In genomic region chr15:95018888-95019545, GRCh38 we compare ENCODE assay signal across 8 cellular contexts.
DNase-seq lines count a peak whose midpoint lies in the region; ATAC-seq and TF ChIP-seq lines count a peak whose summit lies in the region.

No MANE protein-coding gene starts in this region.

- peaks cover 0 to 6% (median 3%) of the 10 kb centered on the region in 3 donors for H3K27me3 Mint-ChIP-seq in immature natural killer cell (ENCODE audit: low read depth in 3 of 3)
- no peaks in the 10 kb centered on the region for H3K27me3 Mint-ChIP-seq in progenitor cell of endocrine pancreas

- no peak for ATAC-seq in GM19455 (IDR thresholded peaks at IDR 0.05; ENCODE audit: unreplicated experiment)

- H3K4me1 Mint-ChIP-seq in immature natural killer cell (no peaks in the 10 kb centered on the region), progenitor cell of endocrine pancreas (ENCODE audit: low read depth) (no peaks in the 10 kb centered on the region)

- no peak overlapping the region for H3K27ac ChIP-seq in HEK293 (ENCODE audit: extremely low read depth, low read depth, low read length)

- H3K36me3 ChIP-seq in HEK293 (ENCODE audit: control insufficient read depth in 2 of 2, insufficient read depth in 1 of 2, low read length in 2 of 2): no peaks in the 10 kb centered on the region

- H3K4me3 ChIP-seq in HEK293 (ENCODE audit: low read depth, low read length): no peak overlapping the region

- CTCF ChIA-PET in HEK293 (lab: Yijun Ruan, JAX): interaction anchor here (0.5 to 1.2 kb wide), 5 partner anchors 371 to 1911 kb away, joined by 3 to 5 read pairs (median 4); no protein-coding TSS in a partner anchor

- no peak for TF ChIP-seq CTCF in HEK293 (tag by site-specific recombination; IDR thresholded peaks at IDR 0.05)
- TF ChIP-seq CTCF in progenitor cell of endocrine pancreas (IDR thresholded peaks at IDR 0.05; ENCODE audit: unreplicated experiment): no peak

- DNase-seq in EL (peak; percentile 79), RKO (ENCODE audit: low spot score) (peak; percentile 62), iris pigment epithelial cell (ENCODE audit: low read depth) (peak; percentile 94), immature natural killer cell (no peak), progenitor cell of endocrine pancreas (ENCODE audit: low spot score, unreplicated experiment) (no peak)
- DNase-seq in stimulated activated CD4-positive, alpha-beta T cell treated with anti-CD3 and anti-CD28 coated beads, Interleukin-2, amount 100 ng/mL, for 48 hours: no peak

- H3K9me3 Mint-ChIP-seq in immature natural killer cell (peaks cover 0 to 2% (median 0%) of the 10 kb centered on the region in 6 donors), progenitor cell of endocrine pancreas (ENCODE audit: low read depth) (no peaks in the 10 kb centered on the region)

- POLR2A ChIA-PET in HEK293 (lab: Yijun Ruan, JAX): no interaction called here

- H3K36me3 Mint-ChIP-seq in immature natural killer cell (no peaks in the 10 kb centered on the region), progenitor cell of endocrine pancreas (ENCODE audit: insufficient read depth) (no peaks in the 10 kb centered on the region)

- H3K27ac Mint-ChIP-seq in immature natural killer cell (no peak overlapping the region), progenitor cell of endocrine pancreas (no peak overlapping the region)

- peaks cover 9% of the 10 kb centered on the region for H3K4me1 ChIP-seq in HEK293 (ENCODE audit: control insufficient read depth, insufficient read depth, low read length)

- H3K9me3 ChIP-seq in HEK293 (ENCODE audit: control insufficient read depth, insufficient read depth, low read depth, low read length): no peaks in the 10 kb centered on the region

- H3K4me3 Mint-ChIP-seq in immature natural killer cell: no peak overlapping the region
- H3K4me3 Mint-ChIP-seq in progenitor cell of endocrine pancreas (ENCODE audit: low read depth): no peak overlapping the region

TF ChIP-seq in HEK293, 187 proteins besides CTCF, POLR2A, EP300 and RAD21:
- TF ChIP-seq HOXA7 (CRISPR knock-in tag; IDR thresholded peaks at IDR 0.05; ENCODE audit: borderline replicate concordance) (no peak), ZNF830 (tag by site-specific recombination; IDR thresholded peaks at IDR 0.05; ENCODE audit: low read depth) (no peak), ZNF530 (tag by site-specific recombination; IDR thresholded peaks at IDR 0.05; ENCODE audit: low read depth) (no peak), SETDB1 (IDR thresholded peaks at IDR 0.05; ENCODE audit: insufficient read length, low read length) (peak; percentile 10), ELK4 (IDR thresholded peaks at IDR 0.05; ENCODE audit: borderline replicate concordance, low read depth, low read length) (no peak), SP3 (tag by site-specific recombination; IDR thresholded peaks at IDR 0.05) (no peak)
- TF ChIP-seq, protein P1, sequence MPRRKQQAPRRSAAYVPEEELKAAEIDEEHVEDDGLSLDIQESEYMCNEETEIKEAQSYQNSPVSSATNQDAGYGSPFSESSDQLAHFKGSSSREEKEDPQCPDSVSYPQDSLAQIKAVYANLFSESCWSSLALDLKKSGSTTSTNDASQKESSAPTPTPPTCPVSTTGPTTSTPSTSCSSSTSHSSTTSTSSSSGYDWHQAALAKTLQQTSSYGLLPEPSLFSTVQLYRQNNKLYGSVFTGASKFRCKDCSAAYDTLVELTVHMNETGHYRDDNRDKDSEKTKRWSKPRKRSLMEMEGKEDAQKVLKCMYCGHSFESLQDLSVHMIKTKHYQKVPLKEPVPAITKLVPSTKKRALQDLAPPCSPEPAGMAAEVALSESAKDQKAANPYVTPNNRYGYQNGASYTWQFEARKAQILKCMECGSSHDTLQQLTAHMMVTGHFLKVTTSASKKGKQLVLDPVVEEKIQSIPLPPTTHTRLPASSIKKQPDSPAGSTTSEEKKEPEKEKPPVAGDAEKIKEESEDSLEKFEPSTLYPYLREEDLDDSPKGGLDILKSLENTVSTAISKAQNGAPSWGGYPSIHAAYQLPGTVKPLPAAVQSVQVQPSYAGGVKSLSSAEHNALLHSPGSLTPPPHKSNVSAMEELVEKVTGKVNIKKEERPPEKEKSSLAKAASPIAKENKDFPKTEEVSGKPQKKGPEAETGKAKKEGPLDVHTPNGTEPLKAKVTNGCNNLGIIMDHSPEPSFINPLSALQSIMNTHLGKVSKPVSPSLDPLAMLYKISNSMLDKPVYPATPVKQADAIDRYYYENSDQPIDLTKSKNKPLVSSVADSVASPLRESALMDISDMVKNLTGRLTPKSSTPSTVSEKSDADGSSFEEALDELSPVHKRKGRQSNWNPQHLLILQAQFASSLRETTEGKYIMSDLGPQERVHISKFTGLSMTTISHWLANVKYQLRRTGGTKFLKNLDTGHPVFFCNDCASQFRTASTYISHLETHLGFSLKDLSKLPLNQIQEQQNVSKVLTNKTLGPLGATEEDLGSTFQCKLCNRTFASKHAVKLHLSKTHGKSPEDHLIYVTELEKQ (tag by site-specific recombination; IDR thresholded peaks at IDR 0.05; ENCODE audit: borderline replicate concordance): no peak
TF ChIP-seq in HEK293: peak in this region for 1.

Comparison
In these comparisons a context has a peak if more than half of its experiments do, and no peak if none do; other contexts are left out.
1. DNase-seq: peak in EL (single experiment), RKO (single experiment) and iris pigment epithelial cell (single experiment); none in stimulated activated CD4-positive, alpha-beta T cell treated with anti-CD3 and anti-CD28 coated beads, Interleukin-2, amount 100 ng/mL, for 48 hours (0 of 2), immature natural killer cell (0 of 3) and progenitor cell of endocrine pancreas (single experiment).